15 cellular contexts compared by ENCODE assay signal in genomic region chr19:55068803-55069136, GRCh38. TPM values are rescaled to one million over a fixed set of nuclear protein-coding genes. Genes with fewer than 3 reads are reported as not detected.
DNase-seq lines count a peak whose midpoint lies in the region; ATAC-seq, FAIRE-seq and TF ChIP-seq lines count a peak whose summit lies in the region.
"Had no signal": no experiment of that assay in that cellular context is flagged by ENCODE, and none has a peak within 500 bp of the region (broad histone marks: within the 10 kb centered on the region; RNA-seq: fewer than 3 reads in every experiment).

No MANE protein-coding gene starts in this region.

- no peak for DNase-seq in HepG2 (ENCODE audit: low spot score)
- no peak for DNase-seq in right lobe of liver
- no peak for DNase-seq in dorsolateral prefrontal cortex
- DNase-seq in GM20000 (ENCODE audit: low spot score), result no peak
- no peak for DNase-seq in nucleus accumbens (lab: John Stamatoyannopoulos, UW)
- DNase-seq: activated CD8-positive, alpha-beta T cell treated with anti-CD3 and anti-CD28 coated beads, Interleukin-2, amount 10 ng/mL, durations not matched to agents 7 days and 5 days; caudate nucleus; NCI-H1048; testis had no signal

- BruUV-seq in HepG2 (replicated peaks; lab: Mats Ljungman, UMichigan), result no TSS peak

- H3K9me3 ChIP-seq in HepG2 (ENCODE audit: low read length), result no peaks in the 10 kb centered on the region
- H3K9me3 ChIP-seq in right lobe of liver, result no peaks in the 10 kb centered on the region
- no peaks in the 10 kb centered on the region for H3K9me3 ChIP-seq in mucosa of rectum (ENCODE audit: control insufficient read depth in 2 of 2, low read length in 2 of 2)
- H3K9me3 ChIP-seq: testis had no signal

- TF ChIP-seq RAD21 in HepG2 (CRISPR knock-in tag; IDR thresholded peaks at IDR 0.05), result no peak

- no peaks in the 10 kb centered on the region for H3K36me3 ChIP-seq in HepG2 (replicated peaks in 1 of 2; ENCODE audit: control insufficient read depth in 1 of 2, insufficient read depth in 2 of 2, low read length in 2 of 2)
- H3K36me3 ChIP-seq in right lobe of liver, result no peaks in the 10 kb centered on the region
- H3K36me3 ChIP-seq in mucosa of rectum (ENCODE audit: control insufficient read depth in 2 of 2, insufficient read depth in 2 of 2, low read length in 2 of 2), result no peaks in the 10 kb centered on the region

- TF ChIP-seq POLR2A in HepG2 (IDR thresholded peaks at IDR 0.05; ENCODE audit: insufficient read depth in 1 of 2, low read depth in 2 of 2, low read length in 2 of 2), result no peak
- TF ChIP-seq POLR2A in right lobe of liver (IDR thresholded peaks at IDR 0.05), result no peak

- no peaks in the 10 kb centered on the region for H3K79me2 ChIP-seq in HepG2 (ENCODE audit: insufficient read depth, low read length)

- no peak overlapping the region for H2AFZ ChIP-seq in HepG2 (ENCODE audit: low read length)

- no peaks in the 10 kb centered on the region for H4K20me1 ChIP-seq in HepG2 (ENCODE audit: insufficient read depth, low read length)

- peaks cover 2 to 37% of the 10 kb centered on the region in 2 experiments for H3K27me3 ChIP-seq in HepG2 (ENCODE audit: control insufficient read depth in 1 of 2, insufficient read depth in 2 of 2, low read length in 2 of 2)
- no peaks in the 10 kb centered on the region for H3K27me3 ChIP-seq in right lobe of liver
- peaks cover 0 to 54% (median 33%) of the 10 kb centered on the region in 45 donors for H3K27me3 ChIP-seq in dorsolateral prefrontal cortex
- peaks cover 0 to 2% of the 10 kb centered on the region in 2 donors for H3K27me3 ChIP-seq in mucosa of rectum (ENCODE audit: control insufficient read depth in 2 of 2, insufficient read depth in 2 of 2, low read length in 2 of 2)
- H3K27me3 ChIP-seq: testis had no signal

- H3K4me2 ChIP-seq in HepG2 (ENCODE audit: low read depth, low read length), result peak overlapping the region; percentile 64

- CTCF ChIA-PET in HepG2 (lab: Yijun Ruan, JAX; ENCODE audit: low intra/inter-chr PET ratio, low total read pairs), result no interaction called here

- no peak overlapping the region for H3K9ac ChIP-seq in HepG2 (ENCODE audit: insufficient read depth, low read depth, low read length)
- peak overlapping the region; percentile 70 to 81 for H3K9ac ChIP-seq in mucosa of rectum (ENCODE audit: low read depth in 1 of 2, low read length in 2 of 2)

- intact Hi-C loops in HepG2 (cut with micrococcal nuclease; ENCODE audit: unreplicated experiment), result no loop called here
- intact Hi-C loops in right lobe of liver (cut with DNase I), result no loop called here
- intact Hi-C loops in dorsolateral prefrontal cortex (cut with DNase I), result no loop called here

- ATAC-seq in HepG2 (no peak), right lobe of liver (no peak), HG03196 (IDR thresholded peaks at IDR 0.05; ENCODE audit: unreplicated experiment) (no peak), GM18858 (IDR thresholded peaks at IDR 0.05; ENCODE audit: unreplicated experiment) (no peak)

- no peak for FAIRE-seq in HepG2 (lab: Jason Lieb, UNC)

- H3K4me3 ChIP-seq in HepG2 (replicated peaks in 1 of 3; ENCODE audit: insufficient read depth in 1 of 3, low read depth in 2 of 3, low read length in 3 of 3), result peak overlapping the region in 2 of 3 experiments; percentile 23 to 55; a peak in 3 of 6 replicates
- H3K4me3 ChIP-seq in right lobe of liver, result no peak overlapping the region
- peak overlapping the region in 31 of 59 donors; percentile 6 to 54 (median 38) for H3K4me3 ChIP-seq in dorsolateral prefrontal cortex
- H3K4me3 ChIP-seq in mucosa of rectum (ENCODE audit: low read length in 2 of 2), result peak overlapping the region; percentile 52 to 71
- H3K4me3 ChIP-seq: testis had no signal

- H3K4me1 ChIP-seq in HepG2 (ENCODE audit: insufficient read depth, low read length) (peaks cover 15% of the 10 kb centered on the region), right lobe of liver (no peaks in the 10 kb centered on the region), mucosa of rectum (ENCODE audit: control insufficient read depth in 2 of 2, insufficient read depth in 2 of 2, low read length in 2 of 2) (peaks cover 21 to 26% of the 10 kb centered on the region in 2 donors)

- TF ChIP-seq EP300 in HepG2 (IDR thresholded peaks at IDR 0.05; ENCODE audit: low read depth in 2 of 2, low read length in 2 of 2) (no peak), HepG2 (CRISPR knock-in tag; IDR thresholded peaks at IDR 0.05; ENCODE audit: borderline replicate concordance) (no peak)

- TF ChIP-seq CTCF in HepG2 (CRISPR knock-in tag; IDR thresholded peaks at IDR 0.05) (no peak), right lobe of liver (IDR thresholded peaks at IDR 0.05) (no peak), dorsolateral prefrontal cortex (IDR thresholded peaks at IDR 0.05 in 54 of 56, conservative IDR thresholded peaks at IDR 0.05 in 2 of 56; ENCODE audit: low read depth in 1 of 56, partially characterized antibody in 56 of 56) (no peak), GM20000 (IDR thresholded peaks at IDR 0.05; ENCODE audit: extremely low read depth, missing control alignments) (no peak)

- in situ Hi-C loops in HepG2 (cut with HindIII; ENCODE audit: extremely low pct_ligation_motif_present, low pct_unique_long_range_greater_than_20kb), result no loop called here

- POLR2A ChIA-PET in HepG2 (lab: Yijun Ruan, JAX), result interaction anchor here (1.5 kb wide), 1 partner anchor 11 kb away, joined by 11 read pairs; no protein-coding TSS in a partner anchor

- 68% methylated on average over 1 of the region's 6 CpGs for WGBS in HepG2 (ENCODE audit: low lambda C conversion rate)
- 67% methylated on average over 1 of the region's 6 CpGs for WGBS in right lobe of liver (ENCODE audit: insufficient coverage, low coverage, low lambda C conversion rate, missing lambda C conversion rate)

- H3K27ac ChIP-seq in HepG2 (ENCODE audit: extremely low read length, insufficient read depth, low read length), result no peak overlapping the region
- H3K27ac ChIP-seq in right lobe of liver, result no peak overlapping the region
- peak overlapping the region in 4 of 59 donors; percentile 1 to 20 (median 13) for H3K27ac ChIP-seq in dorsolateral prefrontal cortex
- H3K27ac ChIP-seq in mucosa of rectum (ENCODE audit: low read depth in 2 of 2, low read length in 2 of 2), result peak overlapping the region; percentile 93 to 95
- H3K27ac ChIP-seq: testis had no signal

RNA-seq across cellular contexts. Expression of gene RDH13, which starts 5.8 kb away (rescaled TPM):
- total RNA-seq in HepG2 (2016; rRNA removed; fragmentation: Illumina TruSeq; extraction: Trizol) (19.1 and 21.5 TPM in 2 replicates), right lobe of liver (10 to 100 TPM in 4 of 6 experiments, 1 to 10 TPM in 2; 7.7 to 16.8 (median 12.1) TPM), dorsolateral prefrontal cortex (10 to 100 TPM; 13.6 to 43.3 (median 26.4) TPM)
- 7.5 and 7.8 TPM in 2 replicates for total RNA-seq in HepG2 (2016; cell fraction: cytosol; rRNA removed; fragmentation: Illumina TruSeq; extraction: Trizol; ENCODE audit: low read depth)
- total RNA-seq in HepG2 (2016; cell fraction: insoluble cytoplasmic fraction; rRNA removed; fragmentation: Illumina TruSeq; extraction: Trizol), result 15.8 and 21.1 TPM in 2 replicates
- 11.8 and 12.8 TPM in 2 replicates for total RNA-seq in HepG2 (2016; cell fraction: membrane; rRNA removed; fragmentation: Illumina TruSeq; extraction: Trizol)
- total RNA-seq in HepG2 (2016; cell fraction: nucleus; rRNA removed; fragmentation: Illumina TruSeq; extraction: Trizol), result 17.4 and 22.3 TPM in 2 replicates
- 13.4 and 16.6 TPM in 2 replicates for polyA plus RNA-seq in HepG2 (2011; rRNA removed)
- polyA plus RNA-seq in HepG2 (2011; cell fraction: cytosol; rRNA removed), result 9.7 and 11.4 TPM in 2 replicates
- 30.1 and 32.4 TPM in 2 replicates for polyA plus RNA-seq in HepG2 (2011; cell fraction: nucleus; rRNA removed)
- 11.5 and 13.1 TPM in 2 replicates for polyA plus RNA-seq in HepG2 (2012)
- polyA plus RNA-seq in HepG2 (2016; cell fraction: cytosol; fragmentation: Illumina TruSeq; extraction: Trizol; ENCODE audit: low read depth), result 4.2 and 4.4 TPM in 2 replicates
- 14.5 and 16.2 TPM in 2 replicates for polyA plus RNA-seq in HepG2 (2016; cell fraction: insoluble cytoplasmic fraction; fragmentation: Illumina TruSeq; extraction: Trizol; ENCODE audit: low read depth)
- polyA plus RNA-seq in HepG2 (2016; cell fraction: membrane; fragmentation: Illumina TruSeq; extraction: Trizol; ENCODE audit: low read depth), result 5.8 and 6.5 TPM in 2 replicates
- polyA plus RNA-seq in HepG2 (2016; cell fraction: nucleus; fragmentation: Illumina TruSeq; extraction: Trizol; ENCODE audit: insufficient read depth, low read depth), result 30.4 and 34.3 TPM in 2 replicates
- 35.2 and 54.3 TPM in 2 replicates for polyA minus RNA-seq in HepG2 (2011; rRNA and poly(A)+ RNA removed; ENCODE audit: low replicate concordance)
- 8.1 and 16.8 TPM in 2 replicates for polyA minus RNA-seq in HepG2 (2011; cell fraction: cytosol; rRNA and poly(A)+ RNA removed)
- polyA minus RNA-seq in HepG2 (2011; cell fraction: nucleus; rRNA and poly(A)+ RNA removed), result 29.1 and 32.1 TPM in 2 replicates

RNA-seq across cellular contexts. Expression of gene EPS8L1, which starts 6.9 kb away (rescaled TPM):
- total RNA-seq in HepG2 (2016; rRNA removed; fragmentation: Illumina TruSeq; extraction: Trizol) (2.3 and 3.0 TPM in 2 replicates), right lobe of liver (1 to 10 TPM in 4 of 6 experiments, under 1 TPM in 2; 0.49 to 2.4 (median 1.2) TPM), dorsolateral prefrontal cortex (1 to 10 TPM in 45 of 120 experiments, under 1 TPM in 28, not detected in 47; 0.16 to 4.1 (median 1.1) TPM)
- total RNA-seq in HepG2 (2016; cell fraction: cytosol; rRNA removed; fragmentation: Illumina TruSeq; extraction: Trizol; ENCODE audit: low read depth), result 0.79 and 0.91 TPM in 2 replicates
- total RNA-seq in HepG2 (2016; cell fraction: insoluble cytoplasmic fraction; rRNA removed; fragmentation: Illumina TruSeq; extraction: Trizol), result 1.4 and 2.2 TPM in 2 replicates
- total RNA-seq in HepG2 (2016; cell fraction: membrane; rRNA removed; fragmentation: Illumina TruSeq; extraction: Trizol), result 2.6 and 2.9 TPM in 2 replicates
- total RNA-seq in HepG2 (2016; cell fraction: nucleus; rRNA removed; fragmentation: Illumina TruSeq; extraction: Trizol), result 0.84 and 1.3 TPM in 2 replicates
- polyA plus RNA-seq in HepG2 (2011; rRNA removed), result 6.3 and 6.6 TPM in 2 replicates
- polyA plus RNA-seq in HepG2 (2011; cell fraction: cytosol; rRNA removed), result 3.0 and 4.2 TPM in 2 replicates
- polyA plus RNA-seq in HepG2 (2011; cell fraction: nucleus; rRNA removed), result 27.8 and 31.9 TPM in 2 replicates
- 5.0 and 6.5 TPM in 2 replicates for polyA plus RNA-seq in HepG2 (2012)
- 1.6 and 1.7 TPM in 2 replicates for polyA plus RNA-seq in HepG2 (2016; cell fraction: cytosol; fragmentation: Illumina TruSeq; extraction: Trizol; ENCODE audit: low read depth)
- 1.4 and 2.0 TPM in 2 replicates for polyA plus RNA-seq in HepG2 (2016; cell fraction: insoluble cytoplasmic fraction; fragmentation: Illumina TruSeq; extraction: Trizol; ENCODE audit: low read depth)
- 2.0 TPM in 2 replicates for polyA plus RNA-seq in HepG2 (2016; cell fraction: membrane; fragmentation: Illumina TruSeq; extraction: Trizol; ENCODE audit: low read depth)
- polyA plus RNA-seq in HepG2 (2016; cell fraction: nucleus; fragmentation: Illumina TruSeq; extraction: Trizol; ENCODE audit: insufficient read depth, low read depth), result 6.3 and 7.4 TPM in 2 replicates
- polyA minus RNA-seq in HepG2 (2011; rRNA and poly(A)+ RNA removed; ENCODE audit: low replicate concordance), result 4.0 and 6.3 TPM in 2 replicates
- polyA minus RNA-seq in HepG2 (2011; cell fraction: cytosol; rRNA and poly(A)+ RNA removed), result 0.88 and 1.4 TPM in 2 replicates
- 3.4 and 3.7 TPM in 2 replicates for polyA minus RNA-seq in HepG2 (2011; cell fraction: nucleus; rRNA and poly(A)+ RNA removed)

RNA-seq across cellular contexts. Expression of gene GP6, which starts 30.7 kb away (rescaled TPM):
- total RNA-seq in HepG2 (2016; rRNA removed; fragmentation: Illumina TruSeq; extraction: Trizol) (not detected in 2 replicates), right lobe of liver (under 1 TPM in 2 of 6 experiments, not detected in 4; 0.33 to 0.42 TPM), dorsolateral prefrontal cortex (1 to 10 TPM in 115 of 120 experiments, under 1 TPM in 5; 0.57 to 7.9 (median 3.3) TPM)
- not detected in 2 replicates for total RNA-seq in HepG2 (2016; cell fraction: cytosol; rRNA removed; fragmentation: Illumina TruSeq; extraction: Trizol; ENCODE audit: low read depth)
- not detected in 2 replicates for total RNA-seq in HepG2 (2016; cell fraction: insoluble cytoplasmic fraction; rRNA removed; fragmentation: Illumina TruSeq; extraction: Trizol)
- total RNA-seq in HepG2 (2016; cell fraction: membrane; rRNA removed; fragmentation: Illumina TruSeq; extraction: Trizol), result not detected in 2 replicates
- total RNA-seq in HepG2 (2016; cell fraction: nucleus; rRNA removed; fragmentation: Illumina TruSeq; extraction: Trizol), result not detected in 2 replicates
- 0.05 and 0.08 TPM in 2 replicates for polyA plus RNA-seq in HepG2 (2011; rRNA removed)
- polyA plus RNA-seq in HepG2 (2011; cell fraction: cytosol; rRNA removed), result 0.03 TPM in 1 of 2 replicates, not detected in the other
- 0.05 TPM in 1 of 2 replicates, not detected in the other for polyA plus RNA-seq in HepG2 (2011; cell fraction: nucleus; rRNA removed)
- 0.13 TPM in 1 of 2 replicates, not detected in the other for polyA plus RNA-seq in HepG2 (2012)
- not detected in 2 replicates for polyA plus RNA-seq in HepG2 (2016; cell fraction: cytosol; fragmentation: Illumina TruSeq; extraction: Trizol; ENCODE audit: low read depth)
- polyA plus RNA-seq in HepG2 (2016; cell fraction: insoluble cytoplasmic fraction; fragmentation: Illumina TruSeq; extraction: Trizol; ENCODE audit: low read depth), result not detected in 2 replicates
- polyA plus RNA-seq in HepG2 (2016; cell fraction: membrane; fragmentation: Illumina TruSeq; extraction: Trizol; ENCODE audit: low read depth), result not detected in 2 replicates
- not detected in 2 replicates for polyA plus RNA-seq in HepG2 (2016; cell fraction: nucleus; fragmentation: Illumina TruSeq; extraction: Trizol; ENCODE audit: insufficient read depth, low read depth)
- polyA minus RNA-seq in HepG2 (2011; rRNA and poly(A)+ RNA removed; ENCODE audit: low replicate concordance), result 0.30 and 0.75 TPM in 2 replicates
- polyA minus RNA-seq in HepG2 (2011; cell fraction: cytosol; rRNA and poly(A)+ RNA removed), result not detected in 2 replicates
- not detected in 2 replicates for polyA minus RNA-seq in HepG2 (2011; cell fraction: nucleus; rRNA and poly(A)+ RNA removed)
- total RNA-seq: fibroblast of lung, RPMI7951 had no signal
- polyA plus RNA-seq: AG04450, fibroblast of lung had no signal

RNA-seq across cellular contexts. Expression of gene PPP1R12C, which starts 48.7 kb away (rescaled TPM):
- total RNA-seq in HepG2 (2016; rRNA removed; fragmentation: Illumina TruSeq; extraction: Trizol), result 13.0 and 29.7 TPM in 2 replicates
- 8.7 and 9.6 TPM in 2 replicates for total RNA-seq in HepG2 (2016; cell fraction: cytosol; rRNA removed; fragmentation: Illumina TruSeq; extraction: Trizol; ENCODE audit: low read depth)
- 10.7 and 30.4 TPM in 2 replicates for total RNA-seq in HepG2 (2016; cell fraction: insoluble cytoplasmic fraction; rRNA removed; fragmentation: Illumina TruSeq; extraction: Trizol)
- total RNA-seq in HepG2 (2016; cell fraction: membrane; rRNA removed; fragmentation: Illumina TruSeq; extraction: Trizol), result 16.0 and 19.8 TPM in 2 replicates
- 33.8 and 39.8 TPM in 2 replicates for total RNA-seq in HepG2 (2016; cell fraction: nucleus; rRNA removed; fragmentation: Illumina TruSeq; extraction: Trizol)
- polyA plus RNA-seq in HepG2 (2011; rRNA removed), result 30.3 and 40.4 TPM in 2 replicates
- polyA plus RNA-seq in HepG2 (2011; cell fraction: cytosol; rRNA removed), result 13.1 and 19.7 TPM in 2 replicates
- 234 and 309 TPM in 2 replicates for polyA plus RNA-seq in HepG2 (2011; cell fraction: nucleus; rRNA removed)
- polyA plus RNA-seq in HepG2 (2012), result 30.8 and 39.8 TPM in 2 replicates
- 16.9 and 17.6 TPM in 2 replicates for polyA plus RNA-seq in HepG2 (2016; cell fraction: cytosol; fragmentation: Illumina TruSeq; extraction: Trizol; ENCODE audit: low read depth)
- polyA plus RNA-seq in HepG2 (2016; cell fraction: insoluble cytoplasmic fraction; fragmentation: Illumina TruSeq; extraction: Trizol; ENCODE audit: low read depth), result 21.3 and 29.2 TPM in 2 replicates
- 27.6 and 31.9 TPM in 2 replicates for polyA plus RNA-seq in HepG2 (2016; cell fraction: membrane; fragmentation: Illumina TruSeq; extraction: Trizol; ENCODE audit: low read depth)
- polyA plus RNA-seq in HepG2 (2016; cell fraction: nucleus; fragmentation: Illumina TruSeq; extraction: Trizol; ENCODE audit: insufficient read depth, low read depth), result 194 and 196 TPM in 2 replicates
- 20.6 and 25.3 TPM in 2 replicates for polyA minus RNA-seq in HepG2 (2011; rRNA and poly(A)+ RNA removed; ENCODE audit: low replicate concordance)
- 6.3 and 6.7 TPM in 2 replicates for polyA minus RNA-seq in HepG2 (2011; cell fraction: cytosol; rRNA and poly(A)+ RNA removed)
- polyA minus RNA-seq in HepG2 (2011; cell fraction: nucleus; rRNA and poly(A)+ RNA removed), result 22.7 and 26.5 TPM in 2 replicates
- 10 to 100 TPM; 35.6 to 48.1 (median 41.7) TPM for total RNA-seq in right lobe of liver
- total RNA-seq in dorsolateral prefrontal cortex, result 100 to 1,000 TPM; 105 to 212 (median 148) TPM

Comparison
In these comparisons a context has a peak if more than half of its experiments do, and no peak if none do; other contexts are left out.
1. H3K4me3 ChIP-seq: peak in HepG2 (2 of 3), dorsolateral prefrontal cortex (31 of 59) and mucosa of rectum (2 of 2); none in right lobe of liver (0 of 3).
2. H3K27ac ChIP-seq: peak in mucosa of rectum (2 of 2); none in HepG2 (single experiment) and right lobe of liver (0 of 3).